In genomic region chr1:67430358-67431155, GRCh38 we compare ENCODE assay signal across 1 cellular context.
TF ChIP-seq lines count a peak whose summit lies in the region.

SERBP1 (minus strand) TSS chr1:67430402; CDS start chr1:67430300, 102 bp downstream.

TF ChIP-seq in K562, 482 proteins besides CTCF, POLR2A, EP300 and RAD21 (continued from another document and continues in another):
- peak in 2 of 3 experiments; percentile 50 to 87; a peak in 2 of 6 replicates for TF ChIP-seq ZBTB11 (CRISPR knock-in tag; IDR thresholded peaks at IDR 0.05)
- TF ChIP-seq SP2 (IDR thresholded peaks at IDR 0.05; ENCODE audit: extremely low read depth, low read depth, low read length, poor library complexity, severe bottlenecking), result no peak
- peak; percentile 83; the same call in 1 of the 2 replicates for TF ChIP-seq NKRF (IDR thresholded peaks at IDR 0.05; ENCODE audit: borderline replicate concordance)
- no peak for TF ChIP-seq KAT8 (IDR thresholded peaks at IDR 0.05; ENCODE audit: low read depth)
- TF ChIP-seq TEAD1 (CRISPR knock-in tag; IDR thresholded peaks at IDR 0.05), result peak in 1 of 2 experiments; percentile 53; a peak in 2 of 4 replicates
- peak; percentile 47; the same call in 1 of the 2 replicates for TF ChIP-seq CTBP1 (IDR thresholded peaks at IDR 0.05; ENCODE audit: borderline replicate concordance)
- peak; percentile 84 for TF ChIP-seq TBP (optimal IDR thresholded peaks at IDR 0.05; ENCODE audit: low read depth, low read length)
- TF ChIP-seq ZBTB33 (CRISPR knock-in tag; IDR thresholded peaks at IDR 0.05), result peak; percentile 49; the same call in 1 of the 2 replicates
- TF ChIP-seq SAP30 (IDR thresholded peaks at IDR 0.05; ENCODE audit: borderline replicate concordance, insufficient read depth, low read depth, low read length, poor library complexity, severe bottlenecking), result peak; percentile 79
- TF ChIP-seq HOXB6 (CRISPR knock-in tag; IDR thresholded peaks at IDR 0.05; ENCODE audit: borderline replicate concordance), result no peak
- peak; percentile 51; the same call in 1 of the 2 replicates for TF ChIP-seq SMARCE1 (IDR thresholded peaks at IDR 0.05)
- no peak for TF ChIP-seq SMARCC2 (IDR thresholded peaks at IDR 0.05; ENCODE audit: low read depth)
- no peak for TF ChIP-seq PBX2 (CRISPR knock-in tag; IDR thresholded peaks at IDR 0.05; ENCODE audit: low read depth)
- TF ChIP-seq PBX2 (tag; conservative IDR thresholded peaks at IDR 0.05; ENCODE audit: low read depth), result no peak
- TF ChIP-seq SRSF3 (IDR thresholded peaks at IDR 0.05; ENCODE audit: insufficient read depth, low read length), result no peak
- no peak for TF ChIP-seq ID3 (CRISPR knock-in tag; IDR thresholded peaks at IDR 0.05)
- TF ChIP-seq ID3 (tag; IDR thresholded peaks at IDR 0.05), result peak; percentile 78; the same call in 1 of the 2 replicates
- TF ChIP-seq ZNF217 (CRISPR knock-in tag; IDR thresholded peaks at IDR 0.05), result no peak
- TF ChIP-seq CREB3L1 (IDR thresholded peaks at IDR 0.05; ENCODE audit: borderline replicate concordance, low read depth), result peak; percentile 84
- TF ChIP-seq GATAD2B (IDR thresholded peaks at IDR 0.05; ENCODE audit: borderline replicate concordance), result no peak
- peak; percentile 83; the same call in 1 of the 2 replicates for TF ChIP-seq GTF2E2 (tag; IDR thresholded peaks at IDR 0.05)
- no peak for TF ChIP-seq EWSR1 (IDR thresholded peaks at IDR 0.05; ENCODE audit: borderline replicate concordance, low read depth, partially characterized antibody)
- TF ChIP-seq MGA (IDR thresholded peaks at IDR 0.05), result peak; percentile 96
- no peak for TF ChIP-seq GTF2A2 (tag; IDR thresholded peaks at IDR 0.05)
- 0 out of 2 replicates have a peak, but pooled peaks have one; percentile 28 for TF ChIP-seq ELF4 (CRISPR knock-in tag; IDR thresholded peaks at IDR 0.05)
- TF ChIP-seq ZFP30 (CRISPR knock-in tag; IDR thresholded peaks at IDR 0.05; ENCODE audit: borderline replicate concordance), result no peak
- peak; percentile 71 for TF ChIP-seq ATF7 (IDR thresholded peaks at IDR 0.05)
- TF ChIP-seq PCBP1 (IDR thresholded peaks at IDR 0.05; ENCODE audit: low read depth, low read length, poor library complexity, severe bottlenecking), result no peak
- TF ChIP-seq KLF13 (tag; IDR thresholded peaks at IDR 0.05; ENCODE audit: borderline replicate concordance, low read depth), result peak; percentile 97
- no peak for TF ChIP-seq ATF1 (CRISPR knock-in tag; IDR thresholded peaks at IDR 0.05)
- peak; percentile 86 for TF ChIP-seq ATF1 (tag; IDR thresholded peaks at IDR 0.05)
